40 cellular contexts compared by ENCODE assay signal in the genomic region with DNA sequence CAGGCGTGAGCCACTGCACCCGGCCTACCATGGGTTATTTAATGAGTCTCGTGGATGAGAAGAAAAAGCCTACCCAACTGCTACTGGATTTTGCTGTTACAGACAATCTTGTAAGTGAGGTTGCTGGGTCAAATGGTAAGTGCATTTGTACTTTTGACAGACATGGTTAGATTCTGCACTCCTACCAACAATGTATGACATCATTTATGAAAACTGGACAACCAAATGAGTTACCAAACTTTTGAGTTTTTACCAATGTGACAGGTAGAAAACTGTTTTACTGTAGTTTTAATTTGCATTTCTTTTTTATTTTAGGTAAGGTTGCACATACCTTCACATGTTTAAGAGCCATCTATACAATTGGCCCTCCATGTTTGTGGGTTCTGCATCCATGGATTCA.
"Had no signal": no experiment of that assay in that cellular context is flagged by ENCODE, and none has a peak within 500 bp of the region (broad histone marks: within the 10 kb centered on the region; RNA-seq: fewer than 3 reads in every experiment).

No MANE protein-coding gene starts in this region.

- H3K4me3 ChIP-seq: adrenal gland, ascending aorta, body of pancreas, breast epithelium, cardiac muscle cell had no signal

- H3K27ac Mint-ChIP-seq: activated naive CD4-positive, alpha-beta T cell treated with anti-CD3 and anti-CD28 coated beads for 36 hours; activated naive CD4-positive, alpha-beta T cell treated with anti-CD3 and anti-CD28 coated beads, Interleukin-2, amount 10 ng/mL, durations not matched to agents 7 days and 5 days; activated naive CD4-positive, alpha-beta T cell treated with anti-CD3 and anti-CD28 coated beads, Interleukin-2, amount 50 U/mL, for 24 hours; activated naive CD4-positive, alpha-beta T cell treated with anti-CD3 and anti-CD28 coated beads, Interleukin-2, amount 50 U/mL, for 72 hours; activated naive CD8-positive, alpha-beta T cell; activated naive CD8-positive, alpha-beta T cell treated with anti-CD3 and anti-CD28 coated beads for 36 hours; activated naive CD8-positive, alpha-beta T cell treated with anti-CD3 and anti-CD28 coated beads, Interleukin-2, amount 10 ng/mL, durations not matched to agents 7 days and 5 days; activated naive CD8-positive, alpha-beta T cell treated with anti-CD3 and anti-CD28 coated beads, Interleukin-2, amount 50 U/mL, for 24 hours; activated T-cell treated with anti-CD3 and anti-CD28 coated beads, Interleukin-2, amount 50 U/mL, for 24 hours; activated T-cell treated with anti-CD3 and anti-CD28 coated beads, Interleukin-2, amount 50 U/mL, for 72 hours; activated T-helper 1 cell treated with anti-CD3 and anti-CD28 coated beads, Interleukin-12 subunit alpha, Interleukin-12 subunit beta, Interleukin-2, Interleukin-4 antibody, amounts not matched to agents 30 ng/mL and 10 ng/mL and 1 ng/mL, durations not matched to agents 14 hours and 24 hours and 36 hours; activated T-helper 17 cell treated with anti-CD3 and anti-CD28 coated beads, Interleukin-2, amount 50 U/mL, for 72 hours; activated T-helper 2 cell treated with anti-CD3 and anti-CD28 coated beads, Interferon-gamma antibody, Interleukin-2, Interleukin-4, amounts not matched to agents 10 μg/mL and 5 μg/mL and 100 μg/mL, durations not matched to agents 14 hours and 24 hours and 36 hours; brain had no signal

- DNase-seq: activated effector memory CD4-positive, alpha-beta T cell treated with anti-CD3 and anti-CD28 coated beads, Interleukin-2, amount 50 U/mL, for 16 hours; activated effector memory CD4-positive, alpha-beta T cell treated with Interleukin-2 at 50 U/mL for 16 hours; activated gamma-delta T cell; activated gamma-delta T cell treated with Interleukin-2 at 50 U/mL for 16 hours; activated naive CD4-positive, alpha-beta T cell; activated naive CD4-positive, alpha-beta T cell treated with anti-CD3 and anti-CD28 coated beads for 36 hours; activated naive CD4-positive, alpha-beta T cell treated with anti-CD3 and anti-CD28 coated beads, Interleukin-2, amount 10 ng/mL, durations not matched to agents 7 days and 5 days; activated naive CD4-positive, alpha-beta T cell treated with anti-CD3 and anti-CD28 coated beads, Interleukin-2, amount 50 U/mL, for 16 hours; activated naive CD4-positive, alpha-beta T cell treated with Interleukin-2 at 50 U/mL for 16 hours; activated naive CD8-positive, alpha-beta T cell treated with anti-CD3 and anti-CD28 coated beads for 36 hours; activated naive CD8-positive, alpha-beta T cell treated with anti-CD3 and anti-CD28 coated beads, Interleukin-2, amount 10 ng/mL, durations not matched to agents 7 days and 5 days; activated naive CD8-positive, alpha-beta T cell treated with anti-CD3 and anti-CD28 coated beads, Interleukin-2, amount 50 U/mL, for 24 hours; activated T-cell treated with anti-CD3 and anti-CD28 coated beads, Interleukin-2, amount 50 U/mL, for 1 hour; activated T-cell treated with anti-CD3 and anti-CD28 coated beads, Interleukin-2, amount 50 U/mL, for 24 hours; activated T-cell treated with anti-CD3 and anti-CD28 coated beads, Interleukin-2, amount 50 U/mL, for 4 hours; activated T-cell treated with anti-CD3 and anti-CD28 coated beads, Interleukin-2, amount 50 U/mL, for 48 hours; activated T-cell treated with anti-CD3 and anti-CD28 coated beads, Interleukin-2, amount 50 U/mL, for 72 hours; adrenal gland; amniotic stem cell; amygdala; anterior cingulate cortex; aorta; body of pancreas; brain microvascular endothelial cell; caudate nucleus; central memory CD4-positive, alpha-beta T cell; cerebellar nuclear complex had no signal

- H3K36me3 Mint-ChIP-seq: brain had no signal

- H3K27ac ChIP-seq: adrenal gland, ascending aorta, body of pancreas, brain microvascular endothelial cell, breast epithelium, cardiac muscle cell had no signal

- H3K27me3 ChIP-seq: adrenal gland, ascending aorta, body of pancreas, brain microvascular endothelial cell, breast epithelium, cardiac muscle cell had no signal

- H3K4me1 Mint-ChIP-seq: activated naive CD4-positive, alpha-beta T cell treated with anti-CD3 and anti-CD28 coated beads, Interleukin-2, amount 10 ng/mL, durations not matched to agents 7 days and 5 days; activated naive CD4-positive, alpha-beta T cell treated with anti-CD3 and anti-CD28 coated beads, Interleukin-2, amount 50 U/mL, for 24 hours; activated naive CD8-positive, alpha-beta T cell treated with anti-CD3 and anti-CD28 coated beads, Interleukin-2, amount 50 U/mL, for 24 hours had no signal

- H3K4me1 ChIP-seq: breast epithelium had no signal

- ATAC-seq: activated naive CD4-positive, alpha-beta T cell treated with anti-CD3 and anti-CD28 coated beads, Interleukin-2, amount 50 U/mL, for 72 hours; activated naive CD8-positive, alpha-beta T cell treated with anti-CD3 and anti-CD28 coated beads, Interleukin-2, amount 50 U/mL, for 24 hours; activated T-cell treated with anti-CD3 and anti-CD28 coated beads, Interleukin-2, amount 50 U/mL, for 4 hours; activated T-cell treated with anti-CD3 and anti-CD28 coated beads, Interleukin-2, amount 50 U/mL, for 72 hours; activated T-helper 17 cell treated with anti-CD3 and anti-CD28 coated beads, Interleukin-2, amount 50 U/mL, for 72 hours; body of pancreas had no signal

- H3K4me3 Mint-ChIP-seq: activated naive CD4-positive, alpha-beta T cell treated with anti-CD3 and anti-CD28 coated beads for 36 hours; activated naive CD4-positive, alpha-beta T cell treated with anti-CD3 and anti-CD28 coated beads, Interleukin-2, amount 10 ng/mL, durations not matched to agents 7 days and 5 days; activated naive CD4-positive, alpha-beta T cell treated with anti-CD3 and anti-CD28 coated beads, Interleukin-2, amount 50 U/mL, for 24 hours; activated naive CD8-positive, alpha-beta T cell; activated naive CD8-positive, alpha-beta T cell treated with anti-CD3 and anti-CD28 coated beads for 36 hours; activated naive CD8-positive, alpha-beta T cell treated with anti-CD3 and anti-CD28 coated beads, Interleukin-2, amount 10 ng/mL, durations not matched to agents 7 days and 5 days; activated naive CD8-positive, alpha-beta T cell treated with anti-CD3 and anti-CD28 coated beads, Interleukin-2, amount 50 U/mL, for 24 hours; activated T-cell treated with anti-CD3 and anti-CD28 coated beads, Interleukin-2, amount 50 U/mL, for 24 hours; activated T-cell treated with anti-CD3 and anti-CD28 coated beads, Interleukin-2, amount 50 U/mL, for 4 hours; activated T-cell treated with anti-CD3 and anti-CD28 coated beads, Interleukin-2, amount 50 U/mL, for 72 hours; activated T-helper 1 cell treated with anti-CD3 and anti-CD28 coated beads, Interleukin-12 subunit alpha, Interleukin-12 subunit beta, Interleukin-2, Interleukin-4 antibody, amounts not matched to agents 30 ng/mL and 10 ng/mL and 1 ng/mL, durations not matched to agents 14 hours and 24 hours and 36 hours; activated T-helper 17 cell treated with anti-CD3 and anti-CD28 coated beads, Interleukin-2, amount 50 U/mL, for 72 hours; brain; central memory CD8-positive, alpha-beta T cell had no signal

- H3K36me3 ChIP-seq: adrenal gland, ascending aorta, brain microvascular endothelial cell, breast epithelium, cardiac muscle cell had no signal

- H3K27me3 Mint-ChIP-seq: activated naive CD4-positive, alpha-beta T cell treated with anti-CD3 and anti-CD28 coated beads, Interleukin-2, amount 10 ng/mL, durations not matched to agents 7 days and 5 days; activated naive CD4-positive, alpha-beta T cell treated with anti-CD3 and anti-CD28 coated beads, Interleukin-2, amount 50 U/mL, for 24 hours; activated naive CD8-positive, alpha-beta T cell; activated naive CD8-positive, alpha-beta T cell treated with anti-CD3 and anti-CD28 coated beads for 36 hours; activated naive CD8-positive, alpha-beta T cell treated with anti-CD3 and anti-CD28 coated beads, Interleukin-2, amount 10 ng/mL, durations not matched to agents 7 days and 5 days; activated naive CD8-positive, alpha-beta T cell treated with anti-CD3 and anti-CD28 coated beads, Interleukin-2, amount 50 U/mL, for 24 hours; activated T-cell treated with anti-CD3 and anti-CD28 coated beads, Interleukin-2, amount 50 U/mL, for 24 hours; activated T-helper 17 cell treated with anti-CD3 and anti-CD28 coated beads, Interleukin-2, amount 50 U/mL, for 72 hours; brain; central memory CD8-positive, alpha-beta T cell had no signal

- FAIRE-seq: astrocyte, bronchial epithelial cell had no signal

- H3K9me3 ChIP-seq: adrenal gland, ascending aorta, body of pancreas, breast epithelium had no signal

- H3K9me3 Mint-ChIP-seq: activated naive CD4-positive, alpha-beta T cell treated with anti-CD3 and anti-CD28 coated beads, Interleukin-2, amount 10 ng/mL, durations not matched to agents 7 days and 5 days; activated naive CD8-positive, alpha-beta T cell treated with anti-CD3 and anti-CD28 coated beads for 36 hours; activated T-cell treated with anti-CD3 and anti-CD28 coated beads, Interleukin-2, amount 50 U/mL, for 72 hours; activated T-helper 1 cell treated with anti-CD3 and anti-CD28 coated beads, Interleukin-12 subunit alpha, Interleukin-12 subunit beta, Interleukin-2, Interleukin-4 antibody, amounts not matched to agents 30 ng/mL and 10 ng/mL and 1 ng/mL, durations not matched to agents 14 hours and 24 hours and 36 hours; activated T-helper 2 cell treated with anti-CD3 and anti-CD28 coated beads, Interferon-gamma antibody, Interleukin-2, Interleukin-4, amounts not matched to agents 10 μg/mL and 5 μg/mL and 100 μg/mL, durations not matched to agents 14 hours and 24 hours and 36 hours had no signal
